In genomic region chr7:151125835-151126481, GRCh38 we compare ENCODE assay signal across 13 cellular contexts. TPM values are rescaled to one million over a fixed set of nuclear protein-coding genes. Genes with fewer than 3 reads are reported as not detected.
DNase-seq lines count a peak whose midpoint lies in the region; ATAC-seq and TF ChIP-seq lines count a peak whose summit lies in the region.
"Had no signal": no experiment of that assay in that cellular context is flagged by ENCODE, and none has a peak within 500 bp of the region (broad histone marks: within the 10 kb centered on the region; RNA-seq: fewer than 3 reads in every experiment).

No MANE protein-coding gene starts in this region.

- ATAC-seq in GM18498 (IDR thresholded peaks at IDR 0.05; ENCODE audit: unreplicated experiment) (no peak), GM18907 (IDR thresholded peaks at IDR 0.05; ENCODE audit: unreplicated experiment) (no peak)
- ATAC-seq: left lobe of liver had no signal

- TF ChIP-seq CTCF in kidney epithelial cell (IDR thresholded peaks at IDR 0.05; ENCODE audit: insufficient read depth, low read length, poor library complexity, severe bottlenecking) = no peak
- TF ChIP-seq CTCF in stomach (IDR thresholded peaks at IDR 0.05) = no peak

- H3K27me3 ChIP-seq in HUES6 (ENCODE audit: control insufficient read depth, insufficient read depth, low read length) (peaks cover 28% of the 10 kb centered on the region), ectodermal cell (ENCODE audit: control insufficient read depth, insufficient read depth, low read length, poor library complexity, severe bottlenecking) (no peaks in the 10 kb centered on the region), kidney epithelial cell (ENCODE audit: control insufficient read depth, insufficient read depth, low read length) (no peaks in the 10 kb centered on the region), stomach (no peaks in the 10 kb centered on the region), MG63 (no peaks in the 10 kb centered on the region)
- H3K27me3 ChIP-seq: Peyer's patch had no signal

- DNase-seq in kidney epithelial cell (ENCODE audit: low read depth) (no peak), stomach (no peak), C1 segment of cervical spinal cord (lab: John Stamatoyannopoulos, UW) (no peak), MG63 (no peak)
- DNase-seq: activated CD4-positive, alpha-beta T cell treated with anti-CD3 and anti-CD28 coated beads, Interleukin-2, amount 50 U/mL, for 1 hour had no signal

- H3K9me3 ChIP-seq in HUES6 (ENCODE audit: control insufficient read depth, insufficient read depth, low read depth, low read length) (no peaks in the 10 kb centered on the region), ectodermal cell (ENCODE audit: control insufficient read depth, low read length) (no peaks in the 10 kb centered on the region), stomach (no peaks in the 10 kb centered on the region), MG63 (no peaks in the 10 kb centered on the region)
- H3K9me3 ChIP-seq: Peyer's patch had no signal

- no peak for TF ChIP-seq EP300 in stomach (IDR thresholded peaks at IDR 0.05)

- WGBS in ectodermal cell, 2 experiments = 0 to 1% methylated on average over 58 of the region's 58 CpGs
- WGBS in stomach, 5 donors = 10 to 34% (median 26%) methylated on average over 42 to 58 of the region's 58 CpGs

- intact Hi-C loops in stomach (cut with DNase I; ENCODE audit: low total_unique reads) = loop anchor here (5.0 kb wide), 1 partner anchor 41 kb away; the partner anchor contains the start of gene GBX1

- H3K27ac ChIP-seq in HUES6 (ENCODE audit: low read depth, low read length) = no peak overlapping the region
- peak overlapping the region; percentile 18 for H3K27ac ChIP-seq in ectodermal cell (ENCODE audit: insufficient read depth, low read depth, low read length, poor library complexity, severe bottlenecking)
- peak overlapping the region in 1 of 5 donors; percentile 13 for H3K27ac ChIP-seq in stomach

- peak overlapping the region; percentile 76 for H3K4me3 ChIP-seq in HUES6 (ENCODE audit: low read depth, low read length)
- peak overlapping the region; percentile 43 for H3K4me3 ChIP-seq in ectodermal cell (ENCODE audit: insufficient read depth, low read depth, low read length)
- peak overlapping the region; percentile 16 for H3K4me3 ChIP-seq in kidney epithelial cell (ENCODE audit: low read depth, low read length)
- peak overlapping the region; percentile 40 to 48 (median 44) for H3K4me3 ChIP-seq in stomach
- no peak overlapping the region for H3K4me3 ChIP-seq in MG63

- TF ChIP-seq POLR2A in stomach (IDR thresholded peaks at IDR 0.05) = no peak

- H3K4me1 ChIP-seq in HUES6 (ENCODE audit: control insufficient read depth, insufficient read depth, low read length) = peaks cover 14% of the 10 kb centered on the region
- H3K4me1 ChIP-seq in ectodermal cell (ENCODE audit: control insufficient read depth, insufficient read depth, low read length) = peaks cover 19% of the 10 kb centered on the region
- peaks cover 14 to 32% (median 24%) of the 10 kb centered on the region in 4 donors for H3K4me1 ChIP-seq in stomach

- no peak overlapping the region for H3K9ac ChIP-seq in HUES6 (ENCODE audit: low read length)

- H3K36me3 ChIP-seq in HUES6 (ENCODE audit: control insufficient read depth, insufficient read depth, low read length) (peaks cover 41% of the 10 kb centered on the region), ectodermal cell (ENCODE audit: control insufficient read depth, insufficient read depth, low read length) (peaks cover 5% of the 10 kb centered on the region), kidney epithelial cell (ENCODE audit: control insufficient read depth, insufficient read depth, low read length) (peaks cover 4% of the 10 kb centered on the region), stomach (peaks cover 45 to 90% (median 82%) of the 10 kb centered on the region in 4 donors), MG63 (peaks cover 10% of the 10 kb centered on the region)

RNA-seq across cellular contexts. Expression of gene AGAP3, which starts 39.7 kb away (rescaled TPM):
- polyA plus RNA-seq in ectodermal cell (2013, experiment 1 of 4) = 72.8 TPM
- polyA plus RNA-seq in ectodermal cell (2013, experiment 2 of 4) = 63.8 TPM
- 55.5 TPM for polyA plus RNA-seq in ectodermal cell (2013, experiment 3 of 4)
- 62.2 TPM for polyA plus RNA-seq in ectodermal cell (2013, experiment 4 of 4)
- total RNA-seq in kidney epithelial cell (77.4 and 92.8 TPM in 2 replicates), stomach (100 to 1,000 TPM in 2 of 5 donors, 10 to 100 TPM in 3; 32.5 to 342 (median 83.9) TPM)
- polyA plus RNA-seq in stomach = 10 to 100 TPM; 36.0 to 60.8 (median 45.8) TPM
- total RNA-seq in MG63 (2014; rRNA removed; shearing (Covaris generic); ENCODE audit: low replicate concordance) = 22.5 and 35.1 TPM in 2 replicates

RNA-seq across cellular contexts. Expression of gene GBX1, which starts 41.5 kb away (rescaled TPM):
- polyA plus RNA-seq in ectodermal cell (2013, experiment 1 of 4) = 0.65 TPM
- 0.52 TPM for polyA plus RNA-seq in ectodermal cell (2013, experiment 2 of 4)
- polyA plus RNA-seq in ectodermal cell (2013, experiment 3 of 4) = 0.59 TPM
- 0.81 TPM for polyA plus RNA-seq in ectodermal cell (2013, experiment 4 of 4)
- total RNA-seq in kidney epithelial cell = not detected in 2 replicates
- not detected for total RNA-seq in stomach
- polyA plus RNA-seq in stomach = not detected
- total RNA-seq in MG63 (2014; rRNA removed; shearing (Covaris generic); ENCODE audit: low replicate concordance) = not detected in 2 replicates
- total RNA-seq: bronchial epithelial cell, left lobe of liver, LHCN-M2, Peyer's patch had no signal

RNA-seq across cellular contexts. Expression of gene TMUB1, which starts 42.7 kb away (rescaled TPM):
- 45.6 TPM for polyA plus RNA-seq in ectodermal cell (2013, experiment 1 of 4)
- 38.3 TPM for polyA plus RNA-seq in ectodermal cell (2013, experiment 2 of 4)
- polyA plus RNA-seq in ectodermal cell (2013, experiment 3 of 4) = 41.6 TPM
- 41.5 TPM for polyA plus RNA-seq in ectodermal cell (2013, experiment 4 of 4)
- 46.3 and 66.0 TPM in 2 replicates for total RNA-seq in kidney epithelial cell
- total RNA-seq in stomach = 10 to 100 TPM; 12.7 to 78.2 (median 42.9) TPM
- polyA plus RNA-seq in stomach = 10 to 100 TPM; 69.6 to 86.8 (median 72.4) TPM
- 5.2 and 32.9 TPM in 2 replicates for total RNA-seq in MG63 (2014; rRNA removed; shearing (Covaris generic); ENCODE audit: low replicate concordance)

RNA-seq across cellular contexts. Expression of gene FASTK, which starts 45.3 kb away (rescaled TPM):
- polyA plus RNA-seq in ectodermal cell (2013, experiment 1 of 4) = 55.1 TPM
- 44.8 TPM for polyA plus RNA-seq in ectodermal cell (2013, experiment 2 of 4)
- 48.3 TPM for polyA plus RNA-seq in ectodermal cell (2013, experiment 3 of 4)
- 55.4 TPM for polyA plus RNA-seq in ectodermal cell (2013, experiment 4 of 4)
- total RNA-seq in kidney epithelial cell = 70.9 and 71.7 TPM in 2 replicates
- 100 to 1,000 TPM in 3 of 5 donors, 10 to 100 TPM in 2; 40.0 to 415 (median 116) TPM for total RNA-seq in stomach
- 100 to 1,000 TPM in 2 of 3 donors, 10 to 100 TPM in 1; 70.3 to 149 (median 129) TPM for polyA plus RNA-seq in stomach
- total RNA-seq in MG63 (2014; rRNA removed; shearing (Covaris generic); ENCODE audit: low replicate concordance) = 47.5 and 71.5 TPM in 2 replicates
